36 cellular contexts compared by ENCODE assay signal in the genomic region with DNA sequence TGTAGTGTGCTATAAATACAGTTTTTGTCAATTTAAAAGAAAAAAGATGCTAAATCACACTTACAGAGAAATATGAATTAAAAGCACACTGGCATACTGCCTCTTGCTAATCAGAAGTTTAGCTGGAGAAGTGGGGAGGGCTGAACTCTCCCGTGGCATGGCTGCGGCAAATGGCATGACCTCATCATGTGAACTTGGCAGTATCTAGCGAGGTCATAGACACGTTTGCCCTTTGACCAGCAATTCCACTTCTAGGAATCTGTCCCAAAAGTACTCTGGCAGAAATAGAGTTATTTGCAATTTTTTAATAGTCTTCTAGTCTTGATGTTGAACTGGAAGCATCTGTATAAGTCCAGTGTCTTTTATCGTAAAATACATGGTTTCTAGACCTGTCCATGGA. TPM values are rescaled to one million over a fixed set of nuclear protein-coding genes. Genes with fewer than 3 reads are reported as not detected.
"Had no signal": no experiment of that assay in that cellular context is flagged by ENCODE, and none has a peak within 500 bp of the region (broad histone marks: within the 10 kb centered on the region; RNA-seq: fewer than 3 reads in every experiment).

No MANE protein-coding gene starts in this region.

- DNase-seq: Karpas-422, Kasumi-1, MG63, MM.1S, MV-4-11, NCI-H1048, NCI-H1092, NCI-H1092 treated with DMSO at 0.1 percent for 48 hours, NCI-H1105, NCI-H1105 treated with DMSO at 0.1 percent for 48 hours, NCI-H1417, NCI-H1417 treated with DMSO at 0.1 percent for 48 hours, NCI-H1436, NCI-H1436 treated with DMSO at 0.1 percent for 48 hours, NCI-H146, NCI-H1694, NCI-H1694 treated with DMSO at 0.1 percent for 48 hours, NCI-H187, NCI-H187 treated with DMSO at 0.1 percent for 48 hours, NCI-H1930, NCI-H2029, NCI-H2029 treated with DMSO at 0.1 percent for 48 hours, NCI-H2081, NCI-H2081 treated with DMSO at 0.1 percent for 48 hours, NCI-H2107, NCI-H2171, NCI-H2171 treated with DMSO at 0.1 percent for 48 hours, NCI-H2227 treated with DMSO at 0.1 percent for 48 hours, NCI-H226, NCI-H345, NCI-H446, NCI-H446 treated with DMSO at 0.1 percent for 48 hours, NCI-H510A, NCI-H510A treated with DMSO at 0.1 percent for 48 hours had no signal

- H3K4me3 ChIP-seq: MG63 had no signal

- H3K36me3 ChIP-seq: MG63 had no signal

RNA-seq across cellular contexts. Expression of gene MCF2L, which starts 42.0 kb away (rescaled TPM):
- total RNA-seq: M059J, MCF 10A had no signal
